ENCODE assay signal across 24 cellular contexts in genomic region chr4:178553201-178553600, GRCh38.
"Had no signal": no experiment of that assay in that cellular context is flagged by ENCODE, and none has a peak within 500 bp of the region (broad histone marks: within the 10 kb centered on the region; RNA-seq: fewer than 3 reads in every experiment).

No MANE protein-coding gene starts in this region.

- ATAC-seq: esophagus mucosa; gastrocnemius medialis; left cardiac atrium; lower lobe of right lung; psoas muscle; stimulated activated naive B cell treated with anti-CD40 and anti-IgM and Interleukin-4, amounts not matched to agents 10 μg/mL and 1 μg/mL and 100 μg/mL, for 72 hours; stimulated activated naive CD8-positive, alpha-beta T cell treated with anti-CD3 and anti-CD28 coated beads, Interleukin-15, amount 100 ng/mL, for 72 hours had no signal

- H3K9me3 Mint-ChIP-seq: nephron progenitor cell; stimulated activated naive B cell treated with anti-CD40 and anti-IgM and Interleukin-4, amounts not matched to agents 10 μg/mL and 1 μg/mL and 100 μg/mL, for 72 hours; stimulated activated naive CD8-positive, alpha-beta T cell treated with anti-CD3 and anti-CD28 coated beads, Interleukin-15, amount 100 ng/mL, for 72 hours had no signal

- H3K9me3 ChIP-seq: gastrocnemius medialis, left ventricle myocardium inferior, lower lobe of right lung, psoas muscle, right atrium auricular region, sigmoid colon, thoracic aorta had no signal

- H3K4me3 Mint-ChIP-seq: immature natural killer cell; naive B cell; nephron progenitor cell; stimulated activated naive B cell treated with anti-CD40 and anti-IgM and Interleukin-4, amounts not matched to agents 10 μg/mL and 1 μg/mL and 100 μg/mL, for 72 hours; stimulated activated naive CD8-positive, alpha-beta T cell treated with anti-CD3 and anti-CD28 coated beads, Interleukin-15, amount 100 ng/mL, for 72 hours had no signal

- H3K27me3 Mint-ChIP-seq: naive B cell; stimulated activated naive B cell treated with anti-CD40 and anti-IgM and Interleukin-4, amounts not matched to agents 10 μg/mL and 1 μg/mL and 100 μg/mL, for 72 hours; stimulated activated naive CD8-positive, alpha-beta T cell treated with anti-CD3 and anti-CD28 coated beads, Interleukin-15, amount 100 ng/mL, for 72 hours had no signal

- H3K36me3 Mint-ChIP-seq: immature natural killer cell; naive B cell; stimulated activated naive B cell treated with anti-CD40 and anti-IgM and Interleukin-4, amounts not matched to agents 10 μg/mL and 1 μg/mL and 100 μg/mL, for 72 hours had no signal

- H3K4me1 Mint-ChIP-seq: immature natural killer cell; naive B cell; nephron progenitor cell; stimulated activated naive B cell treated with anti-CD40 and anti-IgM and Interleukin-4, amounts not matched to agents 10 μg/mL and 1 μg/mL and 100 μg/mL, for 72 hours; stimulated activated naive CD8-positive, alpha-beta T cell treated with anti-CD3 and anti-CD28 coated beads, Interleukin-15, amount 100 ng/mL, for 72 hours had no signal

- DNase-seq: effector memory CD4-positive, alpha-beta T cell; gastrocnemius medialis; immature natural killer cell; kidney; left cardiac atrium; left ventricle myocardium inferior; lower lobe of right lung; mesenchymal stem cell; naive B cell; nephron progenitor cell; psoas muscle; sigmoid colon; stimulated activated CD4-positive, alpha-beta T cell treated with anti-CD3 and anti-CD28 coated beads, Interleukin-2, amount 100 ng/mL, for 24 hours; stimulated activated CD4-positive, alpha-beta T cell treated with anti-CD3 and anti-CD28 coated beads, Interleukin-4, amount 100 ng/mL, for 4 hours; stimulated activated naive B cell treated with anti-CD40 and anti-IgM and Interleukin-4, amounts not matched to agents 10 μg/mL and 1 μg/mL and 100 μg/mL, for 72 hours; stimulated activated naive CD8-positive, alpha-beta T cell treated with anti-CD3 and anti-CD28 coated beads, Interleukin-15, amount 100 ng/mL, for 72 hours; trophoblast cell had no signal

- H3K4me3 ChIP-seq: gastrocnemius medialis, left ventricle myocardium inferior, lower lobe of right lung, psoas muscle, right atrium auricular region, sigmoid colon, skin epidermis, thoracic aorta had no signal

- H3K27ac ChIP-seq: gastrocnemius medialis, left ventricle myocardium inferior, lower lobe of right lung, parathyroid adenoma, psoas muscle, right atrium auricular region, sigmoid colon, skin epidermis, thoracic aorta had no signal

- H3K4me1 ChIP-seq: gastrocnemius medialis, left ventricle myocardium inferior, lower lobe of right lung, parathyroid adenoma, psoas muscle, right atrium auricular region, sigmoid colon had no signal

- H3K27ac Mint-ChIP-seq: immature natural killer cell; naive B cell; nephron progenitor cell; stimulated activated naive B cell treated with anti-CD40 and anti-IgM and Interleukin-4, amounts not matched to agents 10 μg/mL and 1 μg/mL and 100 μg/mL, for 72 hours; stimulated activated naive CD8-positive, alpha-beta T cell treated with anti-CD3 and anti-CD28 coated beads, Interleukin-15, amount 100 ng/mL, for 72 hours had no signal

- H3K27me3 ChIP-seq: gastrocnemius medialis, right atrium auricular region, sigmoid colon had no signal

- H3K36me3 ChIP-seq: gastrocnemius medialis, left ventricle myocardium inferior, lower lobe of right lung, right atrium auricular region, sigmoid colon, thoracic aorta had no signal

- FAIRE-seq: endometrium, kidney, urothelium cell line had no signal
